In genomic region chr14:89721330-89721729, GRCh38 we compare ENCODE assay signal across 14 cellular contexts.
DNase-seq lines count a peak whose midpoint lies in the region; ATAC-seq and TF ChIP-seq lines count a peak whose summit lies in the region.
"Had no signal": no experiment of that assay in that cellular context is flagged by ENCODE, and none has a peak within 500 bp of the region (broad histone marks: within the 10 kb centered on the region; RNA-seq: fewer than 3 reads in every experiment).

No MANE protein-coding gene starts in this region.

- no peak for TF ChIP-seq CTCF in SK-N-SH (IDR thresholded peaks at IDR 0.05)
- no peak for TF ChIP-seq CTCF in Peyer's patch (IDR thresholded peaks at IDR 0.05)

- peaks cover 0 to 13% of the 10 kb centered on the region in 2 experiments; a peak in 1 of 4 replicates for H3K4me1 ChIP-seq in SK-N-SH (ENCODE audit: control insufficient read depth in 1 of 2, insufficient read depth in 2 of 2, low read depth in 1 of 2, low read length in 1 of 2)
- H3K4me1 ChIP-seq in Peyer's patch = peaks cover 0 to 21% (median 16%) of the 10 kb centered on the region in 4 donors
- H3K4me1 ChIP-seq in GM23248 (ENCODE audit: insufficient read depth) = peaks cover 4% of the 10 kb centered on the region; the same call in 1 of the 2 replicates
- H3K4me1 ChIP-seq: gastrocnemius medialis had no signal

- H4K20me1 ChIP-seq in SK-N-SH (ENCODE audit: insufficient read depth) (no peaks in the 10 kb centered on the region), GM23248 (ENCODE audit: insufficient read depth) (no peaks in the 10 kb centered on the region)

- CTCF ChIA-PET in SK-N-SH (lab: Yijun Ruan, JAX) = interaction anchor here (0.7 to 1.2 kb wide), 2 partner anchors 10 to 24 kb away, joined by 3 read pairs; no protein-coding TSS in a partner anchor

- POLR2A ChIA-PET in SK-N-SH (lab: Yijun Ruan, JAX) = no interaction called here

- ATAC-seq in SK-N-SH treated with all-trans-retinoic acid at 6 μM for 48 hours = no peak
- ATAC-seq in effector memory CD8-positive, alpha-beta T cell (replicated peaks) = no peak
- no peak for ATAC-seq in HG02763 (IDR thresholded peaks at IDR 0.05; ENCODE audit: unreplicated experiment)

- H3K27ac ChIP-seq in SK-N-SH (ENCODE audit: low read depth in 2 of 2, low read length in 1 of 2) = no peak overlapping the region
- H3K27ac ChIP-seq in Peyer's patch = peak overlapping the region; percentile 50 to 79 (median 63)
- peak overlapping the region in 16 of 21 experiments; percentile 33 to 91 (median 64) for H3K27ac ChIP-seq in skin epidermis
- no peak overlapping the region for H3K27ac ChIP-seq in GM23248
- H3K27ac ChIP-seq: gastrocnemius medialis, WERI-Rb-1 had no signal

- H3K9me3 ChIP-seq in SK-N-SH (no peaks in the 10 kb centered on the region), Peyer's patch (no peaks in the 10 kb centered on the region), GM23248 (ENCODE audit: low read depth) (no peaks in the 10 kb centered on the region)
- H3K9me3 ChIP-seq: gastrocnemius medialis had no signal

- DNase-seq in SK-N-SH (peak; percentile 47), Peyer's patch (no peak), anterior cingulate cortex (lab: John Stamatoyannopoulos, UW) (no peak), GM23248 (no peak)
- no peak for DNase-seq in effector memory CD8-positive, alpha-beta T cell
- DNase-seq: 8988T, DMS 273 treated with DMSO at 0.1 percent for 48 hours, WERI-Rb-1 had no signal

- peaks cover 18% of the 10 kb centered on the region for H3K36me3 Mint-ChIP-seq in effector memory CD8-positive, alpha-beta T cell (ENCODE audit: insufficient read depth)

- in situ Hi-C loops in GM23248 (cut with MboI) = no loop called here

- peak overlapping the region; percentile 66 to 76 for H3K4me3 Mint-ChIP-seq in effector memory CD8-positive, alpha-beta T cell

- no peak overlapping the region for H3K9ac ChIP-seq in SK-N-SH
- H3K9ac ChIP-seq in GM23248 = no peak overlapping the region

- H3K79me2 ChIP-seq in SK-N-SH (ENCODE audit: insufficient read depth) = no peaks in the 10 kb centered on the region
- no peaks in the 10 kb centered on the region for H3K79me2 ChIP-seq in GM23248 (ENCODE audit: insufficient read depth)

- H2AFZ ChIP-seq in SK-N-SH (ENCODE audit: low read depth) (no peak overlapping the region), GM23248 (no peak overlapping the region)

- H3K4me1 Mint-ChIP-seq in effector memory CD8-positive, alpha-beta T cell (ENCODE audit: low read depth in 2 of 2) = peaks cover 72 to 85% of the 10 kb centered on the region in 2 donors

- no peak for TF ChIP-seq POLR2A in Peyer's patch (IDR thresholded peaks at IDR 0.05)

- 56% methylated on average over 4 of the region's 4 CpGs for WGBS in SK-N-SH (ENCODE audit: low lambda C conversion rate)
- WGBS in GM23248 (ENCODE audit: low coverage in 1 of 2, low lambda C conversion rate in 2 of 2, missing lambda C conversion rate in 2 of 2), 2 experiments = 90 to 91% methylated on average over 4 of the region's 4 CpGs

- no peak overlapping the region for H3K4me2 ChIP-seq in SK-N-SH
- no peak overlapping the region for H3K4me2 ChIP-seq in GM23248 (ENCODE audit: unreplicated experiment)

- no peaks in the 10 kb centered on the region for H3K27me3 Mint-ChIP-seq in effector memory CD8-positive, alpha-beta T cell

- TF ChIP-seq RAD21 in SK-N-SH (IDR thresholded peaks at IDR 0.05; ENCODE audit: low read length) = no peak

- H3F3A ChIP-seq in SK-N-SH (replicated peaks; ENCODE audit: insufficient read depth) = no peaks in the 10 kb centered on the region
- H3F3A ChIP-seq in GM23248 (ENCODE audit: insufficient read depth) = no peaks in the 10 kb centered on the region

- H3K9me2 ChIP-seq in SK-N-SH (no peaks in the 10 kb centered on the region), GM23248 (ENCODE audit: insufficient read depth) (no peaks in the 10 kb centered on the region)

- H3K9me3 Mint-ChIP-seq in effector memory CD8-positive, alpha-beta T cell = peaks cover 0 to 1% of the 10 kb centered on the region in 2 donors

- TF ChIP-seq EP300 in SK-N-SH (IDR thresholded peaks at IDR 0.05; ENCODE audit: borderline replicate concordance in 1 of 2, low read depth in 1 of 2, low read length in 1 of 2) = 0 out of 4 replicates have a peak, but pooled peaks of 1 of the 2 experiments have one; percentile 20

- H3K36me3 ChIP-seq in SK-N-SH (replicated peaks in 1 of 2; ENCODE audit: control insufficient read depth in 1 of 2, insufficient read depth in 2 of 2, low read length in 1 of 2) (no peaks in the 10 kb centered on the region), Peyer's patch (no peaks in the 10 kb centered on the region), GM23248 (ENCODE audit: low read depth) (no peaks in the 10 kb centered on the region)
- H3K36me3 ChIP-seq: gastrocnemius medialis, WERI-Rb-1 had no signal

- H3K4me3 ChIP-seq in SK-N-SH (ENCODE audit: low read depth in 2 of 2, low read length in 1 of 2) (no peak overlapping the region), Peyer's patch (no peak overlapping the region), skin epidermis (no peak overlapping the region), GM23248 (no peak overlapping the region)
- H3K4me3 ChIP-seq: dorsolateral prefrontal cortex, gastrocnemius medialis, GM12878 had no signal

- H3K27me3 ChIP-seq in SK-N-SH (ENCODE audit: insufficient read depth) (no peaks in the 10 kb centered on the region), Peyer's patch (no peaks in the 10 kb centered on the region), GM23248 (replicated peaks; ENCODE audit: insufficient read depth) (no peaks in the 10 kb centered on the region)
- H3K27me3 ChIP-seq: dorsolateral prefrontal cortex, gastrocnemius medialis had no signal

- peak overlapping the region; percentile 83 to 93 for H3K27ac Mint-ChIP-seq in effector memory CD8-positive, alpha-beta T cell

TF ChIP-seq in SK-N-SH, 30 proteins besides CTCF, POLR2A, EP300 and RAD21:
- no peak for TF ChIP-seq SMC3 (IDR thresholded peaks at IDR 0.05; ENCODE audit: low read depth, low read length)
- TF ChIP-seq PBX3 (IDR thresholded peaks at IDR 0.05) = no peak
- no peak for TF ChIP-seq JUND (IDR thresholded peaks at IDR 0.05)
- peak; percentile 56; the same call in 1 of the 2 replicates for TF ChIP-seq GATA2 (CRISPR knock-in tag; IDR thresholded peaks at IDR 0.05)
- no peak for TF ChIP-seq USF1 (IDR thresholded peaks at IDR 0.05; ENCODE audit: borderline replicate concordance, low read depth)

TF ChIP-seq in SK-N-SH treated with all-trans-retinoic acid at 6 μM for 48 hours, 23 proteins besides CTCF, POLR2A, EP300 and RAD21 (continues in another document):
- TF ChIP-seq SNAI2 (CRISPR knock-in tag; IDR thresholded peaks at IDR 0.05) (no peak), CREB5 (CRISPR knock-in tag; IDR thresholded peaks at IDR 0.05; ENCODE audit: low read depth) (no peak), ISL1 (CRISPR knock-in tag; IDR thresholded peaks at IDR 0.05) (no peak), CSRNP3 (CRISPR knock-in tag; IDR thresholded peaks at IDR 0.05) (no peak), ARNTL (CRISPR knock-in tag; IDR thresholded peaks at IDR 0.05; ENCODE audit: borderline replicate concordance, low read depth) (no peak), CSDC2 (CRISPR knock-in tag; IDR thresholded peaks at IDR 0.05) (no peak), RARB (CRISPR knock-in tag; IDR thresholded peaks at IDR 0.05) (no peak), PATZ1 (CRISPR knock-in tag; IDR thresholded peaks at IDR 0.05; ENCODE audit: borderline replicate concordance) (no peak)

Comparison
In these comparisons a context has a peak if more than half of its experiments do, and no peak if none do; other contexts are left out.
1. H3K27ac ChIP-seq: peak in Peyer's patch (4 of 4) and skin epidermis (16 of 21); none in SK-N-SH (0 of 2) and GM23248 (single experiment).